18 cellular contexts compared by ENCODE assay signal in the genomic region with DNA sequence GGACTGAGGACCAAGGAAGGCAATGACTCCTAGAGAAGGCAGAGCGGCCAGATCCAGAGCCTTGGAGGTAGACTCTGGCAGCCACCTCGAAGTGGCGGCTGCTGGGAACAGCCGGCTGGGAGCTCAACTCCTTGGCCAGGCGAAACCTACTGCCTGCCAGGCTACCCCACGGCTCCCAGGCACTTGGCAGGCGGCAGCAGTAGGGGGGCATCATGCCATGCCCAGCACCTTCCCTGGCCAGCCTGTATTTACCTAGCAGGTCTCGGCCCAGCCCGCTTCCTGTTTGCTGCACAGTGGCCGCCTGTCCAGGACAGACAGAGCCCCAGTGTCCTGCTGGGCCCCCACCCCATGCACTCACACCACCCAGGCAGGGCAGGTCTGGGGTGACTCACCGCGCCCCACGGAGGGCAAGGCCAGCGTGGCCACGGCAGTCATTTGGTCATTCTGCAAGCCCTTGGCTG. TPM values are rescaled to one million over a fixed set of nuclear protein-coding genes. Genes with fewer than 3 reads are reported as not detected.
DNase-seq lines count a peak whose midpoint lies in the region; ATAC-seq and TF ChIP-seq lines count a peak whose summit lies in the region.
"Had no signal": no experiment of that assay in that cellular context is flagged by ENCODE, and none has a peak within 500 bp of the region (broad histone marks: within the 10 kb centered on the region; RNA-seq: fewer than 3 reads in every experiment).

No MANE protein-coding gene starts in this region.

- H3K27ac Mint-ChIP-seq in activated naive CD8-positive, alpha-beta T cell treated with anti-CD3 and anti-CD28 coated beads, Interleukin-2, amount 50 U/mL, for 24 hours = no peak overlapping the region
- no peak overlapping the region for H3K27ac Mint-ChIP-seq in activated naive CD8-positive, alpha-beta T cell treated with anti-CD3 and anti-CD28 coated beads for 36 hours
- H3K27ac Mint-ChIP-seq in WTC11 = 0 out of 2 replicates have a peak overlapping the region, but pooled peaks have one; percentile 53
- H3K27ac Mint-ChIP-seq: activated T-helper 17 cell treated with anti-CD3 and anti-CD28 coated beads, Interleukin-2, amount 50 U/mL, for 72 hours; immature natural killer cell had no signal

- no peaks in the 10 kb centered on the region for H3K4me1 ChIP-seq in right cardiac atrium (ENCODE audit: control insufficient read depth, insufficient read depth, low read length)
- no peaks in the 10 kb centered on the region for H3K4me1 ChIP-seq in upper lobe of right lung

- peak; percentile 41 for ATAC-seq in activated naive CD8-positive, alpha-beta T cell treated with anti-CD3 and anti-CD28 coated beads, Interleukin-2, amount 50 U/mL, for 24 hours
- no peak for ATAC-seq in WTC11
- ATAC-seq in right cardiac atrium = peak; percentile 45 to 47
- ATAC-seq in upper lobe of right lung = peak; percentile 8
- ATAC-seq: activated T-helper 17 cell treated with anti-CD3 and anti-CD28 coated beads, Interleukin-2, amount 50 U/mL, for 72 hours; GM12878 had no signal

- no peaks in the 10 kb centered on the region for H3K9me3 Mint-ChIP-seq in activated naive CD8-positive, alpha-beta T cell treated with anti-CD3 and anti-CD28 coated beads, Interleukin-2, amount 50 U/mL, for 24 hours
- no peaks in the 10 kb centered on the region for H3K9me3 Mint-ChIP-seq in activated naive CD8-positive, alpha-beta T cell treated with anti-CD3 and anti-CD28 coated beads for 36 hours
- H3K9me3 Mint-ChIP-seq in WTC11 = no peaks in the 10 kb centered on the region
- H3K9me3 Mint-ChIP-seq: activated T-helper 17 cell treated with anti-CD3 and anti-CD28 coated beads, Interleukin-2, amount 50 U/mL, for 72 hours; immature natural killer cell had no signal

- CTCF ChIA-PET in WTC11 (lab: Charles Lee) = interaction anchor here (0.7 to 2.1 kb wide), 2 partner anchors 22 to 25 kb away, joined by 3 to 5 read pairs; no protein-coding TSS in a partner anchor

- WGBS in right cardiac atrium = 66% methylated on average over 15 of the region's 15 CpGs

- POLR2A ChIA-PET in WTC11 (lab: Charles Lee) = no interaction called here

- H3K9me3 ChIP-seq in right cardiac atrium (ENCODE audit: control insufficient read depth, low read length) = no peaks in the 10 kb centered on the region
- no peaks in the 10 kb centered on the region for H3K9me3 ChIP-seq in upper lobe of right lung

- H3K27ac ChIP-seq in right cardiac atrium (ENCODE audit: low read length) (no peak overlapping the region), upper lobe of right lung (no peak overlapping the region)

- H3K36me3 ChIP-seq in upper lobe of right lung = no peaks in the 10 kb centered on the region

- H3K36me3 Mint-ChIP-seq in activated naive CD8-positive, alpha-beta T cell treated with anti-CD3 and anti-CD28 coated beads, Interleukin-2, amount 50 U/mL, for 24 hours (ENCODE audit: low read depth) = no peaks in the 10 kb centered on the region
- no peaks in the 10 kb centered on the region for H3K36me3 Mint-ChIP-seq in activated naive CD8-positive, alpha-beta T cell treated with anti-CD3 and anti-CD28 coated beads for 36 hours
- H3K36me3 Mint-ChIP-seq in WTC11 = no peaks in the 10 kb centered on the region
- H3K36me3 Mint-ChIP-seq: immature natural killer cell had no signal

- H3K4me3 Mint-ChIP-seq in activated naive CD8-positive, alpha-beta T cell treated with anti-CD3 and anti-CD28 coated beads, Interleukin-2, amount 50 U/mL, for 24 hours = no peak overlapping the region
- H3K4me3 Mint-ChIP-seq in activated naive CD8-positive, alpha-beta T cell treated with anti-CD3 and anti-CD28 coated beads for 36 hours = no peak overlapping the region
- no peak overlapping the region for H3K4me3 Mint-ChIP-seq in WTC11
- H3K4me3 Mint-ChIP-seq: activated T-helper 17 cell treated with anti-CD3 and anti-CD28 coated beads, Interleukin-2, amount 50 U/mL, for 72 hours; immature natural killer cell had no signal

- H3K27me3 ChIP-seq in right cardiac atrium (ENCODE audit: control insufficient read depth, insufficient read depth) (no peaks in the 10 kb centered on the region), upper lobe of right lung (no peaks in the 10 kb centered on the region)

- no peak overlapping the region for H3K4me3 ChIP-seq in right cardiac atrium (ENCODE audit: low read length)
- H3K4me3 ChIP-seq in upper lobe of right lung = no peak overlapping the region
- H3K4me3 ChIP-seq: GM12878 had no signal

- no peak for TF ChIP-seq CTCF in WTC11 (IDR thresholded peaks at IDR 0.05)
- no peak for TF ChIP-seq CTCF in upper lobe of right lung (IDR thresholded peaks at IDR 0.05)

- peaks cover 8% of the 10 kb centered on the region for H3K27me3 Mint-ChIP-seq in activated naive CD8-positive, alpha-beta T cell treated with anti-CD3 and anti-CD28 coated beads, Interleukin-2, amount 50 U/mL, for 24 hours
- H3K27me3 Mint-ChIP-seq in activated naive CD8-positive, alpha-beta T cell treated with anti-CD3 and anti-CD28 coated beads for 36 hours = no peaks in the 10 kb centered on the region
- no peaks in the 10 kb centered on the region; the same call in 1 of the 2 replicates for H3K27me3 Mint-ChIP-seq in WTC11 (ENCODE audit: low read depth)

- no peaks in the 10 kb centered on the region for H3K4me1 Mint-ChIP-seq in activated naive CD8-positive, alpha-beta T cell treated with anti-CD3 and anti-CD28 coated beads, Interleukin-2, amount 50 U/mL, for 24 hours
- no peaks in the 10 kb centered on the region for H3K4me1 Mint-ChIP-seq in activated naive CD8-positive, alpha-beta T cell treated with anti-CD3 and anti-CD28 coated beads for 36 hours
- H3K4me1 Mint-ChIP-seq in WTC11 = peaks cover 11% of the 10 kb centered on the region
- H3K4me1 Mint-ChIP-seq: activated T-helper 17 cell treated with anti-CD3 and anti-CD28 coated beads, Interleukin-2, amount 50 U/mL, for 72 hours; immature natural killer cell had no signal

- DNase-seq in activated naive CD8-positive, alpha-beta T cell treated with anti-CD3 and anti-CD28 coated beads, Interleukin-2, amount 50 U/mL, for 24 hours = no peak
- DNase-seq in activated naive CD8-positive, alpha-beta T cell treated with anti-CD3 and anti-CD28 coated beads for 36 hours = no peak
- no peak for DNase-seq in WTC11 (ENCODE audit: low spot score)
- no peak for DNase-seq in right cardiac atrium
- DNase-seq in upper lobe of right lung = no peak
- no peak for DNase-seq in NCI-H82 (lab: John Stamatoyannopoulos, UW)
- no peak for DNase-seq in Kasumi-1 (lab: John Stamatoyannopoulos, UW)
- DNase-seq in NCI-H226 = no peak
- DNase-seq: activated CD4-positive, alpha-beta T cell treated with anti-CD3 and anti-CD28 coated beads, Interleukin-2, amount 50 U/mL, for 1 hour; DMS53; immature natural killer cell; NCI-H1694; small intestine; T-helper 1 cell; trophoblast cell had no signal

- intact Hi-C loops in right cardiac atrium (cut with DNase I) (no loop called here), upper lobe of right lung (cut with DNase I) (no loop called here)

TF ChIP-seq in WTC11, 78 proteins besides CTCF, POLR2A, EP300 and RAD21 (continues in another document):
- TF ChIP-seq PRDM15 (CRISPR knock-in tag; IDR thresholded peaks at IDR 0.05) (0 out of 2 replicates have a peak, but pooled peaks have one; percentile 9), GABPB1 (CRISPR knock-in tag; IDR thresholded peaks at IDR 0.05) (0 out of 2 replicates have a peak, but pooled peaks have one; percentile 13), ZSCAN18 (CRISPR knock-in tag; IDR thresholded peaks at IDR 0.05) (no peak)

RNA-seq across cellular contexts. Expression of gene TRPV4, which starts 10.2 kb away (rescaled TPM):
- total RNA-seq in activated naive CD8-positive, alpha-beta T cell treated with anti-CD3 and anti-CD28 coated beads for 36 hours = not detected
- total RNA-seq in WTC11 (2021) = 2.9 to 5.4 TPM (median 5.1 TPM) in 3 replicates
- total RNA-seq in right cardiac atrium = 1 to 10 TPM; 1.1 to 1.4 (median 1.2) TPM
- 0.57 TPM for polyA plus RNA-seq in right cardiac atrium
- 4.5 TPM for total RNA-seq in upper lobe of right lung
- total RNA-seq: activated T-helper 17 cell treated with anti-CD3 and anti-CD28 coated beads, Interleukin-2, amount 50 U/mL, for 72 hours; GM12878 had no signal
- polyA plus RNA-seq: GM12878, immature natural killer cell, neural cell had no signal

RNA-seq across cellular contexts. Expression of gene GLTP, which starts 57.4 kb away (rescaled TPM):
- total RNA-seq in activated naive CD8-positive, alpha-beta T cell treated with anti-CD3 and anti-CD28 coated beads for 36 hours = 10 to 100 TPM; 31.5 to 32.4 TPM
- total RNA-seq in WTC11 (2021) (21.6 to 25.8 TPM (median 22.8 TPM) in 3 replicates), right cardiac atrium (10 to 100 TPM; 20.5 to 26.8 (median 22.3) TPM), upper lobe of right lung (44.0 TPM)
- polyA plus RNA-seq in right cardiac atrium = 20.7 TPM
